In genomic region chr10:67492317-67493019, GRCh38 we compare ENCODE assay signal across 22 cellular contexts.
DNase-seq lines count a peak whose midpoint lies in the region; ATAC-seq, FAIRE-seq and TF ChIP-seq lines count a peak whose summit lies in the region.
"Had no signal": no experiment of that assay in that cellular context is flagged by ENCODE, and none has a peak within 500 bp of the region (broad histone marks: within the 10 kb centered on the region; RNA-seq: fewer than 3 reads in every experiment).

No MANE protein-coding gene starts in this region.

- no peaks in the 10 kb centered on the region for H3K9me1 ChIP-seq in IMR-90 (ENCODE audit: insufficient read depth, low read length)

- H3K27me3 Mint-ChIP-seq in Calu3 (ENCODE audit: unreplicated experiment) (peaks cover 46% of the 10 kb centered on the region), chondrocyte (ENCODE audit: low read depth) (peaks cover 4% of the 10 kb centered on the region)

- POLR2A ChIA-PET in IMR-90 (lab: Charles Lee; ENCODE audit: unreplicated experiment) = no interaction called here

- peak; percentile 69 for ATAC-seq in IMR-90 (ENCODE audit: low read depth)
- peak; percentile 58 for ATAC-seq in omental fat pad (ENCODE audit: low FRiP score)
- no peak for ATAC-seq in gastrocnemius medialis
- no peak for ATAC-seq in GM21825 (IDR thresholded peaks at IDR 0.05; ENCODE audit: unreplicated experiment)
- ATAC-seq: activated CD8-positive, alpha-beta T cell treated with anti-CD3 and anti-CD28 coated beads for 36 hours; sciatic nerve had no signal

- H3K9ac ChIP-seq in IMR-90 (ENCODE audit: low read depth, low read length) = no peak overlapping the region
- H3K9ac ChIP-seq: GM23248, neural progenitor cell had no signal

- H3K27me3 ChIP-seq in IMR-90 (ENCODE audit: control insufficient read depth, insufficient read depth, low read length) (no peaks in the 10 kb centered on the region), bronchial epithelial cell (ENCODE audit: control insufficient read depth, insufficient read depth, low read length) (no peaks in the 10 kb centered on the region), gastrocnemius medialis (no peaks in the 10 kb centered on the region), ascending aorta (no peaks in the 10 kb centered on the region)
- H3K27me3 ChIP-seq: neural progenitor cell, vagina had no signal

- no peak overlapping the region for H3K4me2 ChIP-seq in IMR-90 (ENCODE audit: low read depth, low read length)
- H3K4me2 ChIP-seq: neural progenitor cell had no signal

- no peak overlapping the region for H4K91ac ChIP-seq in IMR-90 (ENCODE audit: insufficient read depth, low read depth, low read length)

- H3K18ac ChIP-seq in IMR-90 (ENCODE audit: low read depth, low read length) = no peak overlapping the region

- H3K4me1 Mint-ChIP-seq in Calu3 (ENCODE audit: low read depth, unreplicated experiment) (peaks cover 32% of the 10 kb centered on the region), chondrocyte (ENCODE audit: low read depth) (peaks cover 18% of the 10 kb centered on the region)
- H3K4me1 Mint-ChIP-seq: CD8-positive, alpha-beta memory T cell; neural progenitor cell had no signal

- no peak overlapping the region for H3K14ac ChIP-seq in IMR-90 (replicated peaks; ENCODE audit: low read depth, low read length)

- H3K36me3 ChIP-seq in IMR-90 (ENCODE audit: control insufficient read depth, insufficient read depth, low read length) = no peaks in the 10 kb centered on the region
- no peaks in the 10 kb centered on the region for H3K36me3 ChIP-seq in bronchial epithelial cell (ENCODE audit: control insufficient read depth, insufficient read depth, low read length)
- no peaks in the 10 kb centered on the region for H3K36me3 ChIP-seq in gastrocnemius medialis
- no peaks in the 10 kb centered on the region for H3K36me3 ChIP-seq in ascending aorta
- H3K36me3 ChIP-seq: neural progenitor cell, vagina had no signal

- peak overlapping the region; percentile 24 for H3K4me3 Mint-ChIP-seq in Calu3 (ENCODE audit: low read depth, unreplicated experiment)
- no peak overlapping the region for H3K4me3 Mint-ChIP-seq in chondrocyte (ENCODE audit: unreplicated experiment)
- H3K4me3 Mint-ChIP-seq: activated CD8-positive, alpha-beta T cell treated with anti-CD3 and anti-CD28 coated beads for 36 hours; CD8-positive, alpha-beta memory T cell; neural progenitor cell had no signal

- no peak overlapping the region for H2AFZ ChIP-seq in IMR-90 (replicated peaks; ENCODE audit: low read length, poor library complexity)
- H2AFZ ChIP-seq: GM23248, neural progenitor cell had no signal

- dilution Hi-C loops in IMR-90 (cut with HindIII; ENCODE audit: low sequenced_read_pairs, unreplicated experiment) = no loop called here

- no peak overlapping the region for H2BK20ac ChIP-seq in IMR-90 (ENCODE audit: low read depth, low read length)

- no peak overlapping the region for H2AK5ac ChIP-seq in IMR-90 (ENCODE audit: low read depth, low read length)

- no peak overlapping the region for H2AK9ac ChIP-seq in IMR-90 (replicated peaks; ENCODE audit: low read depth, low read length, poor library complexity)

- H3K9me3 ChIP-seq in IMR-90 (ENCODE audit: control insufficient read depth, insufficient read depth, low read length) (no peaks in the 10 kb centered on the region), gastrocnemius medialis (no peaks in the 10 kb centered on the region), ascending aorta (no peaks in the 10 kb centered on the region)
- H3K9me3 ChIP-seq: vagina had no signal

- no peak overlapping the region for H4K5ac ChIP-seq in IMR-90 (ENCODE audit: low read depth, low read length)

- DNase-seq in Calu3 (no peak), IMR-90 (peak; percentile 1), bronchial epithelial cell (ENCODE audit: low read depth) (peak; percentile 54), omental fat pad (ENCODE audit: low spot score) (no peak), chondrocyte (ENCODE audit: low spot score) (no peak), gastrocnemius medialis (no peak), ascending aorta (ENCODE audit: low spot score in 2 of 2) (no peak)
- DNase-seq: activated CD8-positive, alpha-beta T cell treated with anti-CD3 and anti-CD28 coated beads for 36 hours; caudate nucleus; CD8-positive, alpha-beta memory T cell; effector memory CD4-positive, alpha-beta T cell; GM23248; hippocampal formation; KBM-7; kidney; NCI-H1092 treated with DMSO at 0.1 percent for 48 hours; NCI-H2171 had no signal

- no peak for FAIRE-seq in bronchial epithelial cell (lab: Jason Lieb, UNC)
- FAIRE-seq: kidney had no signal

- in situ Hi-C loops in IMR-90 (cut with MboI; ENCODE audit: low sequenced_read_pairs) = no loop called here
- in situ Hi-C loops in gastrocnemius medialis (cut with MboI; ENCODE audit: low sequenced_read_pairs in 4 of 4) = no loop called here

- H4K8ac ChIP-seq in IMR-90 (ENCODE audit: low read depth in 2 of 2, low read length in 2 of 2) = no peak overlapping the region

- H3K9me3 Mint-ChIP-seq in Calu3 (ENCODE audit: low read depth, unreplicated experiment) = no peaks in the 10 kb centered on the region
- no peaks in the 10 kb centered on the region for H3K9me3 Mint-ChIP-seq in chondrocyte (ENCODE audit: low read depth)
- H3K9me3 Mint-ChIP-seq: CD8-positive, alpha-beta memory T cell had no signal

- no peaks in the 10 kb centered on the region for H3K36me3 Mint-ChIP-seq in Calu3 (ENCODE audit: insufficient read depth, unreplicated experiment)
- H3K36me3 Mint-ChIP-seq in chondrocyte (ENCODE audit: low read depth) = no peaks in the 10 kb centered on the region
- H3K36me3 Mint-ChIP-seq: CD8-positive, alpha-beta memory T cell; neural progenitor cell had no signal

- H3K4me3 ChIP-seq in IMR-90 (ENCODE audit: insufficient read depth, low read depth, low read length) = no peak overlapping the region
- H3K4me3 ChIP-seq in bronchial epithelial cell (ENCODE audit: low read depth, low read length) = no peak overlapping the region
- no peak overlapping the region for H3K4me3 ChIP-seq in gastrocnemius medialis
- no peak overlapping the region for H3K4me3 ChIP-seq in ascending aorta
- H3K4me3 ChIP-seq: GM23248, neural progenitor cell, vagina had no signal

- no peaks in the 10 kb centered on the region for H3K79me1 ChIP-seq in IMR-90 (ENCODE audit: low read depth in 1 of 2, low read length in 2 of 2)

- intact Hi-C loops in Calu3 (cut with micrococcal nuclease; ENCODE audit: unreplicated experiment) (loop anchor here (10.0 kb wide), 2 partner anchors 378 to 668 kb away; no protein-coding TSS in a partner anchor), IMR-90 (cut with micrococcal nuclease) (no loop called here), gastrocnemius medialis (cut with DNase I; ENCODE audit: low total_unique reads) (no loop called here), ascending aorta (cut with DNase I) (no loop called here)

- H4K20me1 ChIP-seq in IMR-90 (ENCODE audit: insufficient read depth, low read length) = no peaks in the 10 kb centered on the region

- H3K56ac ChIP-seq in IMR-90 (ENCODE audit: extremely low read depth, insufficient read depth, low read length) = no peak overlapping the region

- BruUV-seq in Calu3 (replicated peaks; lab: Mats Ljungman, UMichigan) (no TSS peak), IMR-90 (replicated peaks; lab: Mats Ljungman, UMichigan) (no TSS peak)

- H3K4ac ChIP-seq in IMR-90 (ENCODE audit: low read depth, low read length) = no peak overlapping the region

- CTCF ChIA-PET in Calu3 (lab: Charles Lee) = interaction anchor here (1.1 to 1.2 kb wide), 3 partner anchors 16 to 29 kb away, joined by 3 to 4 read pairs (median 3); no protein-coding TSS in a partner anchor
- CTCF ChIA-PET in IMR-90 (lab: Yijun Ruan, JAX) = no interaction called here

- H2BK120ac ChIP-seq in IMR-90 (ENCODE audit: low read depth, low read length) = no peak overlapping the region

- H3K4me1 ChIP-seq in IMR-90 (ENCODE audit: control insufficient read depth, insufficient read depth, low read length) (no peaks in the 10 kb centered on the region), gastrocnemius medialis (no peaks in the 10 kb centered on the region), ascending aorta (no peaks in the 10 kb centered on the region)
- H3K4me1 ChIP-seq: neural progenitor cell, vagina had no signal

- WGBS in IMR-90 (ENCODE audit: extremely low coverage in 2 of 2, insufficient read length in 1 of 2), 2 experiments = no CpG with 5 or more reads among the region's 2 CpGs

- H2BK15ac ChIP-seq in IMR-90 (ENCODE audit: low read depth, low read length) = no peak overlapping the region

- TF ChIP-seq RAD21 in IMR-90 (IDR thresholded peaks at IDR 0.05; ENCODE audit: low read length) = no peak

- no peak overlapping the region for H3K23ac ChIP-seq in IMR-90 (ENCODE audit: low read depth, low read length)

- H3K27ac Mint-ChIP-seq in Calu3 (ENCODE audit: unreplicated experiment) (peak overlapping the region; percentile 28), chondrocyte (ENCODE audit: unreplicated experiment) (no peak overlapping the region)
- H3K27ac Mint-ChIP-seq: activated CD8-positive, alpha-beta T cell treated with anti-CD3 and anti-CD28 coated beads for 36 hours; CD8-positive, alpha-beta memory T cell; neural progenitor cell had no signal

- no peak overlapping the region for H2BK5ac ChIP-seq in IMR-90 (ENCODE audit: low read depth, low read length, poor library complexity, severe bottlenecking)

- TF ChIP-seq POLR2A in IMR-90 (IDR thresholded peaks at IDR 0.05; ENCODE audit: low read depth, low read length) (no peak), gastrocnemius medialis (IDR thresholded peaks at IDR 0.05) (no peak)

- H3K27ac ChIP-seq in IMR-90 (ENCODE audit: insufficient read depth, low read length) (no peak overlapping the region), gastrocnemius medialis (no peak overlapping the region), ascending aorta (no peak overlapping the region)
- H3K27ac ChIP-seq: GM23248, HL-60, neural progenitor cell, vagina had no signal

- TF ChIP-seq CTCF in Calu3 (IDR thresholded peaks at IDR 0.05; ENCODE audit: unreplicated experiment) = no peak
- no peak for TF ChIP-seq CTCF in IMR-90 (conservative IDR thresholded peaks at IDR 0.05; ENCODE audit: low read depth, low read length)
- no peak for TF ChIP-seq CTCF in bronchial epithelial cell (IDR thresholded peaks at IDR 0.05; ENCODE audit: insufficient read depth, low read length, severe bottlenecking)
- TF ChIP-seq CTCF in omental fat pad (IDR thresholded peaks at IDR 0.05) = no peak
- no peak for TF ChIP-seq CTCF in chondrocyte (IDR thresholded peaks at IDR 0.05)
- no peak for TF ChIP-seq CTCF in gastrocnemius medialis (IDR thresholded peaks at IDR 0.05 in 4 of 5, conservative IDR thresholded peaks at IDR 0.05 in 1 of 5)
- no peak for TF ChIP-seq CTCF in ascending aorta (IDR thresholded peaks at IDR 0.05)

TF ChIP-seq in IMR-90, 13 proteins besides CTCF, POLR2A, EP300 and RAD21 (continues in another document):
- TF ChIP-seq BHLHE40 (IDR thresholded peaks at IDR 0.05; ENCODE audit: low read depth, low read length) = no peak
- no peak for TF ChIP-seq MAFK (IDR thresholded peaks at IDR 0.05; ENCODE audit: low read depth, low read length)
- no peak for TF ChIP-seq FOS (IDR thresholded peaks at IDR 0.05; ENCODE audit: low read depth, low read length)

Comparison
In these comparisons a context has a peak if more than half of its experiments do, and no peak if none do; other contexts are left out.
1. DNase-seq: peak in IMR-90 (single experiment) and bronchial epithelial cell (single experiment); none in Calu3 (single experiment), omental fat pad (single experiment), chondrocyte (single experiment), gastrocnemius medialis (0 of 2) and ascending aorta (0 of 2).
2. ATAC-seq: peak in IMR-90 (single experiment) and omental fat pad (single experiment); none in gastrocnemius medialis (0 of 2) and GM21825 (single experiment).